In genomic region chr13:114226699-114227323, GRCh38 we compare ENCODE assay signal across 9 cellular contexts. TPM values are rescaled to one million over a fixed set of nuclear protein-coding genes. Genes with fewer than 3 reads are reported as not detected.
DNase-seq lines count a peak whose midpoint lies in the region; ATAC-seq and TF ChIP-seq lines count a peak whose summit lies in the region.
"Had no signal": no experiment of that assay in that cellular context is flagged by ENCODE, and none has a peak within 500 bp of the region (broad histone marks: within the 10 kb centered on the region; RNA-seq: fewer than 3 reads in every experiment).

No MANE protein-coding gene starts in this region.

- peaks cover 15% of the 10 kb centered on the region for H3K4me1 ChIP-seq in left ventricle myocardium inferior

- DNase-seq in GM04503 (ENCODE audit: low read depth): peak; percentile 32
- DNase-seq in HFF-Myc (ENCODE audit: extremely low read depth, low read depth): peak; percentile 63
- DNase-seq in NCI-H1105 treated with DMSO at 0.1 percent for 48 hours (lab: John Stamatoyannopoulos, UW): peak; percentile 74
- peak; percentile 63 to 83 (median 78) for DNase-seq in T-helper 1 cell
- peak; percentile 89 for DNase-seq in activated naive CD8-positive, alpha-beta T cell treated with anti-CD3 and anti-CD28 coated beads, Interleukin-2, amount 50 U/mL, for 24 hours
- DNase-seq in left ventricle myocardium inferior: peak; percentile 82
- peak; percentile 89 for DNase-seq in retina

- H3K36me3 ChIP-seq in left ventricle myocardium inferior: no peaks in the 10 kb centered on the region

- H3K27ac ChIP-seq in left ventricle myocardium inferior (replicated peaks): no peak overlapping the region

- no peak overlapping the region for H3K4me3 ChIP-seq in HFF-Myc (replicated peaks; ENCODE audit: low read depth, low read length)
- no peak overlapping the region for H3K4me3 ChIP-seq in left ventricle myocardium inferior

- H3K4me1 Mint-ChIP-seq in activated naive CD8-positive, alpha-beta T cell treated with anti-CD3 and anti-CD28 coated beads, Interleukin-2, amount 50 U/mL, for 24 hours: peaks cover 46% of the 10 kb centered on the region

- intact Hi-C loops in left ventricle myocardium inferior (cut with micrococcal nuclease): loop anchor here (2.0 kb wide), 1 partner anchor 276 kb away; no protein-coding TSS in a partner anchor

- H3K27ac Mint-ChIP-seq in activated naive CD8-positive, alpha-beta T cell treated with anti-CD3 and anti-CD28 coated beads, Interleukin-2, amount 50 U/mL, for 24 hours: no peak overlapping the region

- no peaks in the 10 kb centered on the region for H3K36me3 Mint-ChIP-seq in activated naive CD8-positive, alpha-beta T cell treated with anti-CD3 and anti-CD28 coated beads, Interleukin-2, amount 50 U/mL, for 24 hours (ENCODE audit: low read depth)

- no peak overlapping the region for H3K4me3 Mint-ChIP-seq in activated naive CD8-positive, alpha-beta T cell treated with anti-CD3 and anti-CD28 coated beads, Interleukin-2, amount 50 U/mL, for 24 hours

- peaks cover 4% of the 10 kb centered on the region for H3K27me3 Mint-ChIP-seq in activated naive CD8-positive, alpha-beta T cell treated with anti-CD3 and anti-CD28 coated beads, Interleukin-2, amount 50 U/mL, for 24 hours

- H3K27me3 ChIP-seq in left ventricle myocardium inferior (ENCODE audit: low read depth): peaks cover 38% of the 10 kb centered on the region

- ATAC-seq in activated naive CD8-positive, alpha-beta T cell treated with anti-CD3 and anti-CD28 coated beads, Interleukin-2, amount 50 U/mL, for 24 hours: peak; percentile 90
- ATAC-seq in GM18873 (IDR thresholded peaks at IDR 0.05; ENCODE audit: low FRiP score, unreplicated experiment): no peak

- peak; percentile 91 for TF ChIP-seq CTCF in HFF-Myc (IDR thresholded peaks at IDR 0.05; ENCODE audit: low read depth, low read length, missing control alignments)
- peak; percentile 96 for TF ChIP-seq CTCF in left ventricle myocardium inferior (IDR thresholded peaks at IDR 0.05; ENCODE audit: borderline replicate concordance)

- no peaks in the 10 kb centered on the region for H3K9me3 ChIP-seq in left ventricle myocardium inferior (replicated peaks)

- H3K9me3 Mint-ChIP-seq in activated naive CD8-positive, alpha-beta T cell treated with anti-CD3 and anti-CD28 coated beads, Interleukin-2, amount 50 U/mL, for 24 hours: no peaks in the 10 kb centered on the region

RNA-seq across cellular contexts. Expression of gene CDC16, which starts 7.9 kb away (rescaled TPM):
- total RNA-seq in left ventricle myocardium inferior: 34.5 TPM

RNA-seq across cellular contexts. Expression of gene CFAP97D2, which starts 47.8 kb away (rescaled TPM):
- total RNA-seq in left ventricle myocardium inferior: not detected
- total RNA-seq: subcutaneous adipose tissue had no signal

RNA-seq across cellular contexts. Expression of gene UPF3A, which starts 54.6 kb away (rescaled TPM):
- 21.8 TPM for total RNA-seq in left ventricle myocardium inferior

Comparison
In these comparisons a context has a peak if more than half of its experiments do, and no peak if none do; other contexts are left out.
1. DNase-seq: peak in every context shown above with its lines; median percentile 89 in activated naive CD8-positive, alpha-beta T cell treated with anti-CD3 and anti-CD28 coated beads, Interleukin-2, amount 50 U/mL, for 24 hours; 89 in retina; 82 in left ventricle myocardium inferior; 78 in T-helper 1 cell; 74 in NCI-H1105 treated with DMSO at 0.1 percent for 48 hours; 63 in HFF-Myc; 32 in GM04503.